In genomic region chr9:93573204-93573828, GRCh38 we compare ENCODE assay signal across 23 cellular contexts. TPM values are rescaled to one million over a fixed set of nuclear protein-coding genes. Genes with fewer than 3 reads are reported as not detected.
DNase-seq lines count a peak whose midpoint lies in the region; ATAC-seq, FAIRE-seq and TF ChIP-seq lines count a peak whose summit lies in the region.
"Had no signal": no experiment of that assay in that cellular context is flagged by ENCODE, and none has a peak within 500 bp of the region (broad histone marks: within the 10 kb centered on the region; RNA-seq: fewer than 3 reads in every experiment).

No MANE protein-coding gene starts in this region.

- ATAC-seq in natural killer cell = no peak
- no peak for ATAC-seq in natural killer cell treated with Interleukin-12 subunit alpha and Interleukin-12 subunit beta and Interleukin-15 and Interleukin-18, amount 100 ng/mL, for 72 hours
- ATAC-seq in naive thymus-derived CD4-positive, alpha-beta T cell = no peak
- ATAC-seq: gastroesophageal sphincter, HCT116, left cardiac atrium had no signal

- peaks cover 8% of the 10 kb centered on the region for H3K36me3 Mint-ChIP-seq in natural killer cell
- peaks cover 12% of the 10 kb centered on the region for H3K36me3 Mint-ChIP-seq in natural killer cell treated with Interleukin-12 subunit alpha and Interleukin-12 subunit beta and Interleukin-15 and Interleukin-18, amount 100 ng/mL, for 72 hours
- H3K36me3 Mint-ChIP-seq in activated T-helper 1 cell treated with anti-CD3 and anti-CD28 coated beads, Interleukin-12 subunit alpha, Interleukin-12 subunit beta, Interleukin-2, Interleukin-4 antibody, amounts not matched to agents 30 ng/mL and 10 ng/mL and 1 ng/mL, durations not matched to agents 14 hours and 24 hours and 36 hours (ENCODE audit: low read depth) = peaks cover 17% of the 10 kb centered on the region
- H3K36me3 Mint-ChIP-seq in naive thymus-derived CD4-positive, alpha-beta T cell = peaks cover 0 to 16% (median 5%) of the 10 kb centered on the region in 5 donors

- intact Hi-C loops in natural killer cell (cut with micrococcal nuclease) = no loop called here
- intact Hi-C loops in activated T-helper 1 cell treated with anti-CD3 and anti-CD28 coated beads, Interleukin-12 subunit alpha, Interleukin-12 subunit beta, Interleukin-2, Interleukin-4 antibody, amounts not matched to agents 30 ng/mL and 10 ng/mL and 1 ng/mL, durations not matched to agents 14 hours and 24 hours and 36 hours (cut with micrococcal nuclease) = no loop called here
- intact Hi-C loops in naive thymus-derived CD4-positive, alpha-beta T cell (cut with micrococcal nuclease) = loop anchor here in 1 of 2 donors (10.0 kb wide), 1 partner anchor 461 kb away; no protein-coding TSS in a partner anchor

- H3K4me3 Mint-ChIP-seq in natural killer cell = peak overlapping the region; percentile 45
- H3K4me3 Mint-ChIP-seq in natural killer cell treated with Interleukin-12 subunit alpha and Interleukin-12 subunit beta and Interleukin-15 and Interleukin-18, amount 100 ng/mL, for 72 hours = no peak overlapping the region
- peak overlapping the region; percentile 51 for H3K4me3 Mint-ChIP-seq in activated T-helper 1 cell treated with anti-CD3 and anti-CD28 coated beads, Interleukin-12 subunit alpha, Interleukin-12 subunit beta, Interleukin-2, Interleukin-4 antibody, amounts not matched to agents 30 ng/mL and 10 ng/mL and 1 ng/mL, durations not matched to agents 14 hours and 24 hours and 36 hours
- peak overlapping the region in 6 of 10 donors; percentile 20 to 66 (median 32) for H3K4me3 Mint-ChIP-seq in naive thymus-derived CD4-positive, alpha-beta T cell

- no peak overlapping the region for H3K27ac ChIP-seq in naive thymus-derived CD4-positive, alpha-beta T cell (ENCODE audit: low read depth, low read length)
- no peak overlapping the region for H3K27ac ChIP-seq in RWPE1
- H3K27ac ChIP-seq: gastroesophageal sphincter, SJSA1, upper lobe of left lung had no signal

- H3K4me1 ChIP-seq in naive thymus-derived CD4-positive, alpha-beta T cell (ENCODE audit: control insufficient read depth in 2 of 2, insufficient read depth in 2 of 2, low read length in 2 of 2) = peaks cover 11 to 22% of the 10 kb centered on the region in 2 donors

- H3K9me3 ChIP-seq in naive thymus-derived CD4-positive, alpha-beta T cell (ENCODE audit: control insufficient read depth in 2 of 3, low read length in 3 of 3) = no peaks in the 10 kb centered on the region
- H3K9me3 ChIP-seq: gastroesophageal sphincter, upper lobe of left lung had no signal

- FAIRE-seq in H54 (lab: Jason Lieb, UNC) = no peak
- FAIRE-seq: D721Med, small intestine had no signal

- peaks cover 8 to 26% of the 10 kb centered on the region in 2 donors for H3K4me1 Mint-ChIP-seq in natural killer cell
- H3K4me1 Mint-ChIP-seq in natural killer cell treated with Interleukin-12 subunit alpha and Interleukin-12 subunit beta and Interleukin-15 and Interleukin-18, amount 100 ng/mL, for 72 hours (ENCODE audit: low read depth in 2 of 2) = peaks cover 16 to 22% of the 10 kb centered on the region in 2 donors
- peaks cover 19% of the 10 kb centered on the region for H3K4me1 Mint-ChIP-seq in activated T-helper 1 cell treated with anti-CD3 and anti-CD28 coated beads, Interleukin-12 subunit alpha, Interleukin-12 subunit beta, Interleukin-2, Interleukin-4 antibody, amounts not matched to agents 30 ng/mL and 10 ng/mL and 1 ng/mL, durations not matched to agents 14 hours and 24 hours and 36 hours (ENCODE audit: low read depth)
- peaks cover 19 to 30% (median 24%) of the 10 kb centered on the region in 7 donors for H3K4me1 Mint-ChIP-seq in naive thymus-derived CD4-positive, alpha-beta T cell

- CTCF ChIA-PET in naive thymus-derived CD4-positive, alpha-beta T cell (lab: Charles Lee) = no interaction called here
- CTCF ChIA-PET in RWPE1 (lab: Yijun Ruan, JAX) = no interaction called here

- POLR2A ChIA-PET in naive thymus-derived CD4-positive, alpha-beta T cell (lab: Charles Lee) = no interaction called here
- POLR2A ChIA-PET in RWPE1 (lab: Yijun Ruan, JAX; ENCODE audit: low non-redundant PET) = no interaction called here

- H3K27me3 Mint-ChIP-seq in natural killer cell (ENCODE audit: low read depth in 2 of 2) = no peaks in the 10 kb centered on the region
- H3K27me3 Mint-ChIP-seq in natural killer cell treated with Interleukin-12 subunit alpha and Interleukin-12 subunit beta and Interleukin-15 and Interleukin-18, amount 100 ng/mL, for 72 hours = no peaks in the 10 kb centered on the region
- no peaks in the 10 kb centered on the region for H3K27me3 Mint-ChIP-seq in activated T-helper 1 cell treated with anti-CD3 and anti-CD28 coated beads, Interleukin-12 subunit alpha, Interleukin-12 subunit beta, Interleukin-2, Interleukin-4 antibody, amounts not matched to agents 30 ng/mL and 10 ng/mL and 1 ng/mL, durations not matched to agents 14 hours and 24 hours and 36 hours (ENCODE audit: insufficient read depth)
- no peaks in the 10 kb centered on the region for H3K27me3 Mint-ChIP-seq in naive thymus-derived CD4-positive, alpha-beta T cell

- H3K27me3 ChIP-seq in naive thymus-derived CD4-positive, alpha-beta T cell (ENCODE audit: control insufficient read depth in 2 of 2, insufficient read depth in 2 of 2, low read length in 2 of 2) = no peaks in the 10 kb centered on the region
- H3K27me3 ChIP-seq: dorsolateral prefrontal cortex, gastroesophageal sphincter, SJSA1, upper lobe of left lung had no signal

- TF ChIP-seq CTCF in natural killer cell (IDR thresholded peaks at IDR 0.05) = no peak
- TF ChIP-seq CTCF in RWPE1 (conservative IDR thresholded peaks at IDR 0.05; ENCODE audit: low read depth) = no peak

- H3K36me3 ChIP-seq in naive thymus-derived CD4-positive, alpha-beta T cell (ENCODE audit: control insufficient read depth in 2 of 3, insufficient read depth in 3 of 3, low read length in 3 of 3) = no peaks in the 10 kb centered on the region
- H3K36me3 ChIP-seq: gastroesophageal sphincter, SJSA1, upper lobe of left lung had no signal

- DNase-seq in natural killer cell (no peak), NCI-H526 (lab: John Stamatoyannopoulos, UW) (no peak), RWPE1 (ENCODE audit: low spot score) (no peak), H54 (ENCODE audit: insufficient read length, low spot score) (no peak)
- no peak for DNase-seq in natural killer cell treated with Interleukin-12 subunit alpha and Interleukin-12 subunit beta and Interleukin-15 and Interleukin-18, amount 100 ng/mL, for 72 hours (ENCODE audit: low spot score)
- no peak for DNase-seq in activated T-helper 1 cell treated with anti-CD3 and anti-CD28 coated beads, Interleukin-12 subunit alpha, Interleukin-12 subunit beta, Interleukin-2, Interleukin-4 antibody, amounts not matched to agents 30 ng/mL and 10 ng/mL and 1 ng/mL, durations not matched to agents 14 hours and 24 hours and 36 hours (ENCODE audit: low spot score)
- no peak for DNase-seq in naive thymus-derived CD4-positive, alpha-beta T cell
- DNase-seq: activated CD4-positive, alpha-beta T cell treated with anti-CD3 and anti-CD28 coated beads for 4 hours; C1 segment of cervical spinal cord; hippocampal formation; left cardiac atrium; mammary epithelial cell; NCI-H1417; NCI-H345; NCI-H774; occipital lobe; small intestine; upper lobe of left lung had no signal

- no peak overlapping the region for H3K27ac Mint-ChIP-seq in natural killer cell
- peak overlapping the region in 1 of 2 donors; percentile 33 for H3K27ac Mint-ChIP-seq in natural killer cell treated with Interleukin-12 subunit alpha and Interleukin-12 subunit beta and Interleukin-15 and Interleukin-18, amount 100 ng/mL, for 72 hours
- H3K27ac Mint-ChIP-seq in activated T-helper 1 cell treated with anti-CD3 and anti-CD28 coated beads, Interleukin-12 subunit alpha, Interleukin-12 subunit beta, Interleukin-2, Interleukin-4 antibody, amounts not matched to agents 30 ng/mL and 10 ng/mL and 1 ng/mL, durations not matched to agents 14 hours and 24 hours and 36 hours = no peak overlapping the region
- H3K27ac Mint-ChIP-seq in naive thymus-derived CD4-positive, alpha-beta T cell = peak overlapping the region in 4 of 9 donors; percentile 27 to 71 (median 32)

- no peak for TF ChIP-seq POLR2A in H54 (IDR thresholded peaks at IDR 0.05; ENCODE audit: low read depth, low read length)

- no peak overlapping the region for H3K4me3 ChIP-seq in naive thymus-derived CD4-positive, alpha-beta T cell (ENCODE audit: low read length)
- H3K4me3 ChIP-seq: dorsolateral prefrontal cortex, gastroesophageal sphincter, SJSA1, upper lobe of left lung had no signal

- H3K9me3 Mint-ChIP-seq in natural killer cell = no peaks in the 10 kb centered on the region
- no peaks in the 10 kb centered on the region for H3K9me3 Mint-ChIP-seq in natural killer cell treated with Interleukin-12 subunit alpha and Interleukin-12 subunit beta and Interleukin-15 and Interleukin-18, amount 100 ng/mL, for 72 hours
- H3K9me3 Mint-ChIP-seq in activated T-helper 1 cell treated with anti-CD3 and anti-CD28 coated beads, Interleukin-12 subunit alpha, Interleukin-12 subunit beta, Interleukin-2, Interleukin-4 antibody, amounts not matched to agents 30 ng/mL and 10 ng/mL and 1 ng/mL, durations not matched to agents 14 hours and 24 hours and 36 hours = peaks cover 12% of the 10 kb centered on the region
- peaks cover 0 to 4% (median 0%) of the 10 kb centered on the region in 11 donors for H3K9me3 Mint-ChIP-seq in naive thymus-derived CD4-positive, alpha-beta T cell

RNA-seq across cellular contexts. Expression of gene PHF2, which starts 3.1 kb away (rescaled TPM):
- total RNA-seq in natural killer cell = 10 to 100 TPM; 24.8 to 28.1 (median 26.4) TPM
- 10 to 100 TPM; 14.9 to 19.5 TPM for total RNA-seq in natural killer cell treated with Interleukin-12 subunit alpha and Interleukin-12 subunit beta and Interleukin-15 and Interleukin-18, amount 100 ng/mL, for 72 hours
- 24.5 and 26.5 TPM in 2 replicates for total RNA-seq in activated T-helper 1 cell treated with anti-CD3 and anti-CD28 coated beads, Interleukin-12 subunit alpha, Interleukin-12 subunit beta, Interleukin-2, Interleukin-4 antibody, amounts not matched to agents 30 ng/mL and 10 ng/mL and 1 ng/mL, durations not matched to agents 14 hours and 24 hours and 36 hours
- 10 to 100 TPM; 23.2 to 39.3 (median 29.6) TPM for total RNA-seq in naive thymus-derived CD4-positive, alpha-beta T cell
- 1 to 10 TPM; 1.0 to 3.5 TPM for polyA plus RNA-seq in naive thymus-derived CD4-positive, alpha-beta T cell
